1 cellular context compared by ENCODE assay signal in genomic region chrX:1477801-1478458, GRCh38.
TF ChIP-seq lines count a peak whose summit lies in the region.

No MANE protein-coding gene starts in this region.

TF ChIP-seq in K562, 482 proteins besides CTCF, POLR2A, EP300 and RAD21 (continued from another document and continues in another):
- TF ChIP-seq ZNF140 (CRISPR knock-in tag; IDR thresholded peaks at IDR 0.05) (no peak), ZNF57 (CRISPR knock-in tag; IDR thresholded peaks at IDR 0.05) (no peak), ZHX1 (conservative IDR thresholded peaks at IDR 0.05; ENCODE audit: low read length) (no peak), TFAP4 (CRISPR knock-in tag; IDR thresholded peaks at IDR 0.05; ENCODE audit: borderline replicate concordance) (0 out of 2 replicates have a peak, but pooled peaks have one; percentile 16), SREBF1 (IDR thresholded peaks at IDR 0.05; ENCODE audit: borderline replicate concordance, low read depth, low read length) (no peak), MNT (conservative IDR thresholded peaks at IDR 0.05) (no peak), ZKSCAN3 (CRISPR knock-in tag; IDR thresholded peaks at IDR 0.05) (no peak), CREM (IDR thresholded peaks at IDR 0.05; ENCODE audit: low read depth) (no peak), TAL1 (IDR thresholded peaks at IDR 0.05) (peak; percentile 94), NELFE (IDR thresholded peaks at IDR 0.05; ENCODE audit: insufficient read depth, insufficient read length) (no peak), HBP1 (CRISPR knock-in tag; IDR thresholded peaks at IDR 0.05) (no peak; the same call in 1 of the 2 replicates), RCOR1 (IDR thresholded peaks at IDR 0.05; ENCODE audit: borderline replicate concordance in 1 of 2, low read depth in 2 of 2, low read length in 2 of 2) (peak in 1 of 2 experiments; percentile 82; a peak in 2 of 4 replicates), NR2C2 (CRISPR knock-in tag; IDR thresholded peaks at IDR 0.05) (no peak), NR2C2 (tag; IDR thresholded peaks at IDR 0.05) (peak; percentile 37; the same call in 1 of the 2 replicates), PYGO2 (tag; IDR thresholded peaks at IDR 0.05) (peak; percentile 81), CHAMP1 (IDR thresholded peaks at IDR 0.05) (peak; percentile 41; the same call in 1 of the 2 replicates), KDM1A (IDR thresholded peaks at IDR 0.05) (peak; percentile 20 to 62; a peak in 1 of 4 replicates), CREBBP (IDR thresholded peaks at IDR 0.05; ENCODE audit: low read depth, low read length) (no peak), SNIP1 (IDR thresholded peaks at IDR 0.05; ENCODE audit: low read depth) (no peak), MLX (CRISPR knock-in tag; conservative IDR thresholded peaks at IDR 0.05) (no peak), THAP12 (CRISPR knock-in tag; IDR thresholded peaks at IDR 0.05) (no peak), BCOR (IDR thresholded peaks at IDR 0.05) (peak; percentile 39; the same call in 1 of the 2 replicates), NR2C1 (IDR thresholded peaks at IDR 0.05) (peak; percentile 49; the same call in 1 of the 2 replicates), NR2C1 (tag; IDR thresholded peaks at IDR 0.05) (no peak), PKNOX1 (IDR thresholded peaks at IDR 0.05) (peak; percentile 95), MEF2D (tag; conservative IDR thresholded peaks at IDR 0.05; ENCODE audit: low read depth) (peak; percentile 68), CTBP1 (IDR thresholded peaks at IDR 0.05; ENCODE audit: borderline replicate concordance) (peak; percentile 74; the same call in 1 of the 2 replicates), PCBP1 (IDR thresholded peaks at IDR 0.05; ENCODE audit: low read depth, low read length, poor library complexity, severe bottlenecking) (no peak), NEUROD1 (IDR thresholded peaks at IDR 0.05; ENCODE audit: borderline replicate concordance, low read depth, low read length, partially characterized antibody) (no peak), ZEB2 (IDR thresholded peaks at IDR 0.05) (peak; percentile 85), NRF1 (conservative IDR thresholded peaks at IDR 0.05 in 1 of 2, IDR thresholded peaks at IDR 0.05 in 1 of 2) (peak in 1 of 2 experiments; percentile 15; a peak in 1 of 4 replicates), SP2 (IDR thresholded peaks at IDR 0.05; ENCODE audit: extremely low read depth, low read depth, low read length, poor library complexity, severe bottlenecking) (no peak), ZBTB40 (IDR thresholded peaks at IDR 0.05) (0 out of 2 replicates have a peak, but pooled peaks have one; percentile 11), ZBTB40 (CRISPR knock-in tag; IDR thresholded peaks at IDR 0.05) (no peak), ZNF551 (CRISPR knock-in tag; IDR thresholded peaks at IDR 0.05) (no peak), ELF4 (CRISPR knock-in tag; IDR thresholded peaks at IDR 0.05) (peak; percentile 88), FOXM1 (IDR thresholded peaks at IDR 0.05; ENCODE audit: low read depth) (peak; percentile 83), FOXM1 (CRISPR knock-in tag; IDR thresholded peaks at IDR 0.05; ENCODE audit: low read depth) (no peak)
